Comparison of ENCODE assay signal across 1 cellular context in the genomic region with DNA sequence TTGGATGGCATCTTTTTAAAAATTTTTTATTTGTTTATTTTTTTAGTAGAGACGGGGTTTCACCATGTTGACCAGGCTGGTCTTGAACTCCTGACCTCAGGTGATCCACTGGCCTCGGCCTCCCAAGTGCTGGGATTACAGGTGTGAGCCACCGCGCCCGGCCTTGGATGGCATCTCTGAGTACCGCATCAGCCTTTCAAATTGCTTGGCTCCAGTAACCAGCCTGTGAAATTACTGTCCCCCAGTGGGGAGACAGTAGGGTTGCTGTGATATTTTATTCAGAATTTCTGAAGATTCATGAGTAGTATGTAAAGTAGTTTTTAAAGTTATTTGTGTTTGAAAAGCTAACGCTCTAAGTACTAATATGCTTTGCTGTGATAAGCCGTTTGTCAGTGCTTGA.
TF ChIP-seq lines count a peak whose summit lies in the region.

No MANE protein-coding gene starts in this region.

TF ChIP-seq in HepG2, 621 proteins besides CTCF, POLR2A, EP300 and RAD21:
- TF ChIP-seq, protein P1, sequence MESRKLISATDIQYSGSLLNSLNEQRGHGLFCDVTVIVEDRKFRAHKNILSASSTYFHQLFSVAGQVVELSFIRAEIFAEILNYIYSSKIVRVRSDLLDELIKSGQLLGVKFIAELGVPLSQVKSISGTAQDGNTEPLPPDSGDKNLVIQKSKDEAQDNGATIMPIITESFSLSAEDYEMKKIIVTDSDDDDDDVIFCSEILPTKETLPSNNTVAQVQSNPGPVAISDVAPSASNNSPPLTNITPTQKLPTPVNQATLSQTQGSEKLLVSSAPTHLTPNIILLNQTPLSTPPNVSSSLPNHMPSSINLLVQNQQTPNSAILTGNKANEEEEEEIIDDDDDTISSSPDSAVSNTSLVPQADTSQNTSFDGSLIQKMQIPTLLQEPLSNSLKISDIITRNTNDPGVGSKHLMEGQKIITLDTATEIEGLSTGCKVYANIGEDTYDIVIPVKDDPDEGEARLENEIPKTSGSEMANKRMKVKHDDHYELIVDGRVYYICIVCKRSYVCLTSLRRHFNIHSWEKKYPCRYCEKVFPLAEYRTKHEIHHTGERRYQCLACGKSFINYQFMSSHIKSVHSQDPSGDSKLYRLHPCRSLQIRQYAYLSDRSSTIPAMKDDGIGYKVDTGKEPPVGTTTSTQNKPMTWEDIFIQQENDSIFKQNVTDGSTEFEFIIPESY (CRISPR knock-in tag; IDR thresholded peaks at IDR 0.05) = peak; percentile 26; the same call in 1 of the 2 replicates
- no peak for TF ChIP-seq ZNF138 (CRISPR knock-in tag; IDR thresholded peaks at IDR 0.05; ENCODE audit: low read depth)
- TF ChIP-seq ZNF460 (CRISPR knock-in tag; IDR thresholded peaks at IDR 0.05; ENCODE audit: borderline replicate concordance) = peak; percentile 24; the same call in 1 of the 2 replicates
